12 cellular contexts compared by ENCODE assay signal in genomic region chr10:126049741-126050140, GRCh38.
DNase-seq lines count a peak whose midpoint lies in the region; ATAC-seq and TF ChIP-seq lines count a peak whose summit lies in the region.
"Had no signal": no experiment of that assay in that cellular context is flagged by ENCODE, and none has a peak within 500 bp of the region (broad histone marks: within the 10 kb centered on the region; RNA-seq: fewer than 3 reads in every experiment).

No MANE protein-coding gene starts in this region.

- H3K36me3 ChIP-seq in lower lobe of right lung = no peaks in the 10 kb centered on the region

- DNase-seq in AG10803 (ENCODE audit: low read depth) (peak; percentile 78), NCI-H226 (peak; percentile 33), epithelial cell of prostate (ENCODE audit: low read depth, low spot score) (no peak), lower lobe of right lung (peak; percentile 63), NCI-H1092 (lab: John Stamatoyannopoulos, UW) (no peak), COLO829 (ENCODE audit: low spot score) (no peak), HuH-7.5 (ENCODE audit: low spot score) (no peak)
- DNase-seq: ACHN; activated CD4-positive, alpha-beta T cell treated with anti-CD3 and anti-CD28 coated beads, Interleukin-2, amount 10 ng/mL, durations not matched to agents 24 days and 14 days; SHP77 had no signal

- peaks cover 18% of the 10 kb centered on the region for H3K4me1 ChIP-seq in lower lobe of right lung

- peak; percentile 57 to 75 for ATAC-seq in lower lobe of right lung
- ATAC-seq in HG03460 (IDR thresholded peaks at IDR 0.05; ENCODE audit: unreplicated experiment) = no peak
- ATAC-seq: activated naive CD4-positive, alpha-beta T cell treated with anti-CD3 and anti-CD28 coated beads, Interleukin-2, amount 50 U/mL, for 72 hours had no signal

- H3K4me3 ChIP-seq in AG10803 (ENCODE audit: low read length) = no peak overlapping the region
- H3K4me3 ChIP-seq in lower lobe of right lung = no peak overlapping the region

- intact Hi-C loops in lower lobe of right lung (cut with DNase I) = no loop called here

- H3K27ac ChIP-seq in epithelial cell of prostate = peak overlapping the region; percentile 44
- no peak overlapping the region for H3K27ac ChIP-seq in lower lobe of right lung

- no peaks in the 10 kb centered on the region for H3K9me3 ChIP-seq in lower lobe of right lung

- TF ChIP-seq CTCF in AG10803 (conservative IDR thresholded peaks at IDR 0.05; ENCODE audit: low read length) = no peak
- no peak for TF ChIP-seq CTCF in lower lobe of right lung (IDR thresholded peaks at IDR 0.05)

- no peaks in the 10 kb centered on the region for H3K27me3 ChIP-seq in lower lobe of right lung (ENCODE audit: low read depth)

Comparison
In these comparisons a context has a peak if more than half of its experiments do, and no peak if none do; other contexts are left out.
1. DNase-seq: peak in AG10803 (single experiment), NCI-H226 (single experiment) and lower lobe of right lung (single experiment); none in epithelial cell of prostate (single experiment), NCI-H1092 (single experiment), COLO829 (single experiment) and HuH-7.5 (single experiment).